ENCODE assay signal across 12 cellular contexts in genomic region chr11:3052109-3052479, GRCh38. TPM values are rescaled to one million over a fixed set of nuclear protein-coding genes. Genes with fewer than 3 reads are reported as not detected.
DNase-seq lines count a peak whose midpoint lies in the region; ATAC-seq and TF ChIP-seq lines count a peak whose summit lies in the region.
"Had no signal": no experiment of that assay in that cellular context is flagged by ENCODE, and none has a peak within 500 bp of the region (broad histone marks: within the 10 kb centered on the region; RNA-seq: fewer than 3 reads in every experiment).

No MANE protein-coding gene starts in this region.

- no peak for TF ChIP-seq CTCF in activated B cell treated with CpG ODN at 0.5 μM for 24 hours (IDR thresholded peaks at IDR 0.05)

- CTCF ChIA-PET in activated B cell treated with CpG ODN at 0.5 μM for 24 hours (lab: Charles Lee): interaction anchor here (1.3 to 5.9 kb wide), 3 partner anchors 12 to 39 kb away, joined by 3 to 80 read pairs (median 5); no protein-coding TSS in a partner anchor

- H3K27me3 Mint-ChIP-seq in activated naive CD8-positive, alpha-beta T cell treated with anti-CD3 and anti-CD28 coated beads, Interleukin-2, amount 10 ng/mL, durations not matched to agents 7 days and 5 days: no peaks in the 10 kb centered on the region
- no peaks in the 10 kb centered on the region for H3K27me3 Mint-ChIP-seq in activated naive CD8-positive, alpha-beta T cell treated with anti-CD3 and anti-CD28 coated beads, Interleukin-2, amount 50 U/mL, for 24 hours
- H3K27me3 Mint-ChIP-seq in activated B cell treated with CpG ODN at 0.5 μM for 24 hours: no peaks in the 10 kb centered on the region
- H3K27me3 Mint-ChIP-seq in stimulated activated memory B cell treated with anti-CD40 and anti-IgM and Interleukin-4, amounts not matched to agents 10 μg/mL and 1 μg/mL and 100 μg/mL, for 72 hours: no peaks in the 10 kb centered on the region

- POLR2A ChIA-PET in activated naive CD8-positive, alpha-beta T cell treated with anti-CD3 and anti-CD28 coated beads, Interleukin-2, amount 10 ng/mL, durations not matched to agents 7 days and 5 days (lab: Charles Lee): no interaction called here
- POLR2A ChIA-PET in activated B cell treated with CpG ODN at 0.5 μM for 24 hours (lab: Charles Lee): no interaction called here

- H3K36me3 Mint-ChIP-seq in activated naive CD8-positive, alpha-beta T cell treated with anti-CD3 and anti-CD28 coated beads, Interleukin-2, amount 10 ng/mL, durations not matched to agents 7 days and 5 days: peaks cover 10% of the 10 kb centered on the region
- peaks cover 25% of the 10 kb centered on the region for H3K36me3 Mint-ChIP-seq in activated naive CD8-positive, alpha-beta T cell treated with anti-CD3 and anti-CD28 coated beads, Interleukin-2, amount 50 U/mL, for 24 hours (ENCODE audit: low read depth)
- H3K36me3 Mint-ChIP-seq in activated B cell treated with CpG ODN at 0.5 μM for 24 hours (ENCODE audit: low read depth): peaks cover 43% of the 10 kb centered on the region
- H3K36me3 Mint-ChIP-seq in stimulated activated memory B cell treated with anti-CD40 and anti-IgM and Interleukin-4, amounts not matched to agents 10 μg/mL and 1 μg/mL and 100 μg/mL, for 72 hours: no peaks in the 10 kb centered on the region

- no peak overlapping the region for H3K4me3 Mint-ChIP-seq in activated naive CD8-positive, alpha-beta T cell treated with anti-CD3 and anti-CD28 coated beads, Interleukin-2, amount 10 ng/mL, durations not matched to agents 7 days and 5 days
- H3K4me3 Mint-ChIP-seq in activated naive CD8-positive, alpha-beta T cell treated with anti-CD3 and anti-CD28 coated beads, Interleukin-2, amount 50 U/mL, for 24 hours: no peak overlapping the region
- peak overlapping the region; percentile 24 for H3K4me3 Mint-ChIP-seq in activated B cell treated with CpG ODN at 0.5 μM for 24 hours
- H3K4me3 Mint-ChIP-seq in stimulated activated memory B cell treated with anti-CD40 and anti-IgM and Interleukin-4, amounts not matched to agents 10 μg/mL and 1 μg/mL and 100 μg/mL, for 72 hours: peak overlapping the region; percentile 25

- no peak overlapping the region for H3K27ac Mint-ChIP-seq in activated naive CD8-positive, alpha-beta T cell treated with anti-CD3 and anti-CD28 coated beads, Interleukin-2, amount 10 ng/mL, durations not matched to agents 7 days and 5 days
- H3K27ac Mint-ChIP-seq in activated naive CD8-positive, alpha-beta T cell treated with anti-CD3 and anti-CD28 coated beads, Interleukin-2, amount 50 U/mL, for 24 hours: no peak overlapping the region
- H3K27ac Mint-ChIP-seq in activated B cell treated with CpG ODN at 0.5 μM for 24 hours: peak overlapping the region; percentile 50
- peak overlapping the region; percentile 86 for H3K27ac Mint-ChIP-seq in stimulated activated memory B cell treated with anti-CD40 and anti-IgM and Interleukin-4, amounts not matched to agents 10 μg/mL and 1 μg/mL and 100 μg/mL, for 72 hours

- no peak for DNase-seq in activated naive CD8-positive, alpha-beta T cell treated with anti-CD3 and anti-CD28 coated beads, Interleukin-2, amount 10 ng/mL, durations not matched to agents 7 days and 5 days
- no peak for DNase-seq in activated naive CD8-positive, alpha-beta T cell treated with anti-CD3 and anti-CD28 coated beads, Interleukin-2, amount 50 U/mL, for 24 hours
- DNase-seq in NCI-H1105 treated with DMSO at 0.1 percent for 48 hours (lab: John Stamatoyannopoulos, UW): peak; percentile 98
- no peak for DNase-seq in activated B cell treated with CpG ODN at 0.5 μM for 24 hours
- no peak for DNase-seq in ecto neural progenitor cell (ENCODE audit: low spot score)
- DNase-seq in middle frontal gyrus (ENCODE audit: extremely low spot score, low spot score): no peak
- DNase-seq in Ammon's horn (ENCODE audit: low spot score): no peak
- DNase-seq: colonic mucosa; stimulated activated CD4-positive, alpha-beta T cell treated with anti-CD3 and anti-CD28 coated beads, Interleukin-2, amount 100 ng/mL, for 48 hours; stimulated activated naive CD8-positive, alpha-beta T cell treated with anti-CD3 and anti-CD28 coated beads, Interleukin-15, Interleukin-2, amounts not matched to agents 100 U/mL and 50 U/mL, for 24 hours; T1000 had no signal

- H3K9me3 Mint-ChIP-seq in activated naive CD8-positive, alpha-beta T cell treated with anti-CD3 and anti-CD28 coated beads, Interleukin-2, amount 10 ng/mL, durations not matched to agents 7 days and 5 days: no peaks in the 10 kb centered on the region
- H3K9me3 Mint-ChIP-seq in activated naive CD8-positive, alpha-beta T cell treated with anti-CD3 and anti-CD28 coated beads, Interleukin-2, amount 50 U/mL, for 24 hours: no peaks in the 10 kb centered on the region
- H3K9me3 Mint-ChIP-seq in activated B cell treated with CpG ODN at 0.5 μM for 24 hours: no peaks in the 10 kb centered on the region
- no peaks in the 10 kb centered on the region for H3K9me3 Mint-ChIP-seq in stimulated activated memory B cell treated with anti-CD40 and anti-IgM and Interleukin-4, amounts not matched to agents 10 μg/mL and 1 μg/mL and 100 μg/mL, for 72 hours

- peak; percentile 40 for ATAC-seq in activated naive CD8-positive, alpha-beta T cell treated with anti-CD3 and anti-CD28 coated beads, Interleukin-2, amount 10 ng/mL, durations not matched to agents 7 days and 5 days (ENCODE audit: low read depth)
- no peak for ATAC-seq in activated naive CD8-positive, alpha-beta T cell treated with anti-CD3 and anti-CD28 coated beads, Interleukin-2, amount 50 U/mL, for 24 hours
- ATAC-seq in activated B cell treated with CpG ODN at 0.5 μM for 24 hours (ENCODE audit: low read depth): peak; percentile 46
- ATAC-seq in stimulated activated memory B cell treated with anti-CD40 and anti-IgM and Interleukin-4, amounts not matched to agents 10 μg/mL and 1 μg/mL and 100 μg/mL, for 72 hours: peak; percentile 56
- ATAC-seq: stimulated activated naive CD8-positive, alpha-beta T cell treated with anti-CD3 and anti-CD28 coated beads, Interleukin-15, Interleukin-2, amounts not matched to agents 100 U/mL and 50 U/mL, for 24 hours had no signal

- H3K4me1 Mint-ChIP-seq in activated naive CD8-positive, alpha-beta T cell treated with anti-CD3 and anti-CD28 coated beads, Interleukin-2, amount 10 ng/mL, durations not matched to agents 7 days and 5 days: peaks cover 34% of the 10 kb centered on the region
- peaks cover 57% of the 10 kb centered on the region for H3K4me1 Mint-ChIP-seq in activated naive CD8-positive, alpha-beta T cell treated with anti-CD3 and anti-CD28 coated beads, Interleukin-2, amount 50 U/mL, for 24 hours
- H3K4me1 Mint-ChIP-seq in activated B cell treated with CpG ODN at 0.5 μM for 24 hours: peaks cover 62% of the 10 kb centered on the region
- H3K4me1 Mint-ChIP-seq in stimulated activated memory B cell treated with anti-CD40 and anti-IgM and Interleukin-4, amounts not matched to agents 10 μg/mL and 1 μg/mL and 100 μg/mL, for 72 hours: peaks cover 69% of the 10 kb centered on the region

- intact Hi-C loops in activated B cell treated with CpG ODN at 0.5 μM for 24 hours (cut with micrococcal nuclease): loop anchor here (10.0 kb wide), 1 partner anchor 1043 kb away; the partner anchor contains the start of gene RRM1

RNA-seq across cellular contexts. Expression of gene CARS1, which starts 5.1 kb away (rescaled TPM):
- total RNA-seq in activated naive CD8-positive, alpha-beta T cell treated with anti-CD3 and anti-CD28 coated beads, Interleukin-2, amount 10 ng/mL, durations not matched to agents 7 days and 5 days: 100 to 1,000 TPM; 100 to 111 TPM
- 95.9 and 110 TPM in 2 replicates for total RNA-seq in activated B cell treated with CpG ODN at 0.5 μM for 24 hours

RNA-seq across cellular contexts. Expression of gene NAP1L4, which starts 60.0 kb away (rescaled TPM):
- 100 to 1,000 TPM; 346 to 363 TPM for total RNA-seq in activated naive CD8-positive, alpha-beta T cell treated with anti-CD3 and anti-CD28 coated beads, Interleukin-2, amount 10 ng/mL, durations not matched to agents 7 days and 5 days
- total RNA-seq in activated B cell treated with CpG ODN at 0.5 μM for 24 hours: 112 and 115 TPM in 2 replicates

Comparison
In these comparisons a context has a peak if more than half of its experiments do, and no peak if none do; other contexts are left out.
1. H3K27ac Mint-ChIP-seq: peak in activated B cell treated with CpG ODN at 0.5 μM for 24 hours (single experiment) and stimulated activated memory B cell treated with anti-CD40 and anti-IgM and Interleukin-4, amounts not matched to agents 10 μg/mL and 1 μg/mL and 100 μg/mL, for 72 hours (single experiment); none in activated naive CD8-positive, alpha-beta T cell treated with anti-CD3 and anti-CD28 coated beads, Interleukin-2, amount 10 ng/mL, durations not matched to agents 7 days and 5 days (single experiment) and activated naive CD8-positive, alpha-beta T cell treated with anti-CD3 and anti-CD28 coated beads, Interleukin-2, amount 50 U/mL, for 24 hours (single experiment).
2. H3K4me3 Mint-ChIP-seq: peak in activated B cell treated with CpG ODN at 0.5 μM for 24 hours (single experiment) and stimulated activated memory B cell treated with anti-CD40 and anti-IgM and Interleukin-4, amounts not matched to agents 10 μg/mL and 1 μg/mL and 100 μg/mL, for 72 hours (single experiment); none in activated naive CD8-positive, alpha-beta T cell treated with anti-CD3 and anti-CD28 coated beads, Interleukin-2, amount 10 ng/mL, durations not matched to agents 7 days and 5 days (single experiment) and activated naive CD8-positive, alpha-beta T cell treated with anti-CD3 and anti-CD28 coated beads, Interleukin-2, amount 50 U/mL, for 24 hours (single experiment).